In the genomic region with DNA sequence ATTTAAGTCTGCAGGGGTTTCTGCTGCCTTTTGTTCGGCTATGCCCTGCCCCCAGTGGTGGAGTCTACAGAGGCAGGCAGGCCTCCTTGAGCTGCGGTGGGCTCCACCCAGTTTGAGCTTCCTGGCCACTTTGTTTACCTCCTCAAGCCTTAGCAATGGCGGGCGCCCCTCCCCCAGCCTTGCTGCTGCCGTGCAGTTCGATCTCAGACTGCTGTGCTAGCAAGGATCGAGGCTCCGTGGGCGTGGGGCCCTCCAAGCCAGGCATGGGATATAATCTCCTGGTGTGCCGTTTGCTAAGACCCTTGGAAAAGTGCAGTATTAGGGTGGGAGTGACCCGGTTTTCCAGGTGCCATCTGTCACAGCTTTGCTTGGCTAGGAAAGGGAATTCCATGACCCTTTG, we compare ENCODE assay signal across 2 cellular contexts. TPM values are rescaled to one million over a fixed set of nuclear protein-coding genes. Genes with fewer than 3 reads are reported as not detected.
"Had no signal": no experiment of that assay in that cellular context is flagged by ENCODE, and none has a peak within 500 bp of the region (broad histone marks: within the 10 kb centered on the region; RNA-seq: fewer than 3 reads in every experiment).

No MANE protein-coding gene starts in this region.

RNA-seq across cellular contexts. Expression of a gene that starts 15.9 kb away (rescaled TPM):
- total RNA-seq: SJCRH30, SK-MEL-5 had no signal
